Comparison of ENCODE assay signal across 27 cellular contexts in the genomic region with DNA sequence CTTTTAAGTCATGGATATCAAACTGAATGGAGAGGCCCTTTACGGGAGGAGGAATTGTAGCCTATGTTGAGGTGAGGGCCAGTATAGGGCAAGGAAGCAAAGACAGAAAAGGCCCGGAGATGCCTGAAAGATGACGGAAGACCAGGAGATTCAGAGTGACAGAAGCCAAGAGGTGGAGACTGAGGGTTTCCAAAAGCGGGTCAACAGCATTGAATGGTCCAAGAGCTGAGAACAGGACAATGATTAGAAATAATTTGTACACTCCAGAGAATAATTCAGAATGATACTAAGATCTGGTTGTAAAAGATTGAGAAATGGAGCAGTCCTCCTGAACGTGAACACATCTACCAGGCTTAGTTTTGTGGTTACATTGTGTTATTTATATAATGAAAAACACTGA.
"Had no signal": no experiment of that assay in that cellular context is flagged by ENCODE, and none has a peak within 500 bp of the region (broad histone marks: within the 10 kb centered on the region; RNA-seq: fewer than 3 reads in every experiment).

No MANE protein-coding gene starts in this region.

- H3K27me3 Mint-ChIP-seq: stimulated activated memory B cell treated with anti-CD40 and anti-IgM and Interleukin-4, amounts not matched to agents 10 μg/mL and 1 μg/mL and 100 μg/mL, for 72 hours; stimulated activated naive CD8-positive, alpha-beta T cell treated with anti-CD3 and anti-CD28 coated beads, Interleukin-15, amount 100 ng/mL, for 72 hours; type B pancreatic cell had no signal

- DNase-seq: stimulated activated CD4-positive, alpha-beta T cell treated with anti-CD3 and anti-CD28 coated beads, Interleukin-2, amount 100 ng/mL, for 48 hours; stimulated activated CD4-positive, alpha-beta T cell treated with anti-CD3 and anti-CD28 coated beads, Interleukin-4, amount 100 ng/mL, for 1 hour; stimulated activated CD4-positive, alpha-beta T cell treated with anti-CD3 and anti-CD28 coated beads, Interleukin-4, amount 100 ng/mL, for 24 hours; stimulated activated CD4-positive, alpha-beta T cell treated with anti-CD3 and anti-CD28 coated beads, Interleukin-4, amount 100 ng/mL, for 4 hours; stimulated activated CD8-positive, alpha-beta memory T cell treated with anti-CD3 and anti-CD28 coated beads, Interleukin-4, amount 100 ng/mL, for 48 hours; stimulated activated naive B cell treated with anti-CD40 and anti-IgM and Interleukin-4, amounts not matched to agents 10 μg/mL and 1 μg/mL and 100 μg/mL, for 72 hours; stimulated activated naive CD4-positive, alpha-beta T cell; stimulated activated naive CD4-positive, alpha-beta T cell treated with Interleukin-2 at 50 U/mL for 16 hours; stimulated activated naive CD8-positive, alpha-beta T cell treated with anti-CD3 and anti-CD28 coated beads, Interleukin-15, amount 100 ng/mL, for 72 hours; stimulated activated naive CD8-positive, alpha-beta T cell treated with anti-CD3 and anti-CD28 coated beads, Interleukin-15, Interleukin-2, amounts not matched to agents 100 U/mL and 50 U/mL, for 24 hours; stomach; substantia nigra; testis; thyroid gland; transverse colon; upper lobe of left lung; upper lobe of right lung; uterus had no signal

- H3K9me3 Mint-ChIP-seq: stimulated activated effector memory CD8-positive, alpha-beta T cell treated with anti-CD3 and anti-CD28 coated beads, Interleukin-12 subunit alpha, Interleukin-12 subunit beta, amount 100 ng/mL, for 72 hours; type B pancreatic cell had no signal

- H3K27ac Mint-ChIP-seq: stimulated activated effector memory CD8-positive, alpha-beta T cell treated with anti-CD3 and anti-CD28 coated beads, Interleukin-12 subunit alpha, Interleukin-12 subunit beta, amount 100 ng/mL, for 72 hours; stimulated activated memory B cell treated with anti-CD40 and anti-IgM and Interleukin-4, amounts not matched to agents 10 μg/mL and 1 μg/mL and 100 μg/mL, for 72 hours; stimulated activated naive B cell treated with anti-CD40 and anti-IgM and Interleukin-4, amounts not matched to agents 10 μg/mL and 1 μg/mL and 100 μg/mL, for 72 hours; stimulated activated naive CD8-positive, alpha-beta T cell treated with anti-CD3 and anti-CD28 coated beads, Interleukin-15, amount 100 ng/mL, for 72 hours; stimulated activated naive CD8-positive, alpha-beta T cell treated with anti-CD3 and anti-CD28 coated beads, Interleukin-15, Interleukin-2, amounts not matched to agents 100 ng/mL and 50 ng/mL, for 24 hours; type B pancreatic cell had no signal

- ATAC-seq: stimulated activated effector memory CD8-positive, alpha-beta T cell treated with anti-CD3 and anti-CD28 coated beads, Interleukin-12 subunit alpha, Interleukin-12 subunit beta, amount 100 ng/mL, for 72 hours; stimulated activated memory B cell treated with anti-CD40 and anti-IgM and Interleukin-4, amounts not matched to agents 10 μg/mL and 1 μg/mL and 100 μg/mL, for 72 hours; stimulated activated naive B cell treated with anti-CD40 and anti-IgM and Interleukin-4, amounts not matched to agents 10 μg/mL and 1 μg/mL and 100 μg/mL, for 72 hours; stimulated activated naive CD8-positive, alpha-beta T cell treated with anti-CD3 and anti-CD28 coated beads, Interleukin-15, amount 100 ng/mL, for 72 hours; stimulated activated naive CD8-positive, alpha-beta T cell treated with anti-CD3 and anti-CD28 coated beads, Interleukin-15, Interleukin-2, amounts not matched to agents 100 U/mL and 50 U/mL, for 24 hours; upper lobe of right lung had no signal

- H3K36me3 Mint-ChIP-seq: stimulated activated effector memory CD8-positive, alpha-beta T cell treated with anti-CD3 and anti-CD28 coated beads, Interleukin-12 subunit alpha, Interleukin-12 subunit beta, amount 100 ng/mL, for 72 hours; type B pancreatic cell had no signal

- H3K27me3 ChIP-seq: stomach, suprapubic skin, testis, thyroid gland, tibial artery, tibial nerve, transverse colon, upper lobe of left lung, upper lobe of right lung, uterus, vagina had no signal

- H3K4me3 Mint-ChIP-seq: stimulated activated effector memory CD8-positive, alpha-beta T cell treated with anti-CD3 and anti-CD28 coated beads, Interleukin-12 subunit alpha, Interleukin-12 subunit beta, amount 100 ng/mL, for 72 hours; stimulated activated memory B cell treated with anti-CD40 and anti-IgM and Interleukin-4, amounts not matched to agents 10 μg/mL and 1 μg/mL and 100 μg/mL, for 72 hours; stimulated activated naive B cell treated with anti-CD40 and anti-IgM and Interleukin-4, amounts not matched to agents 10 μg/mL and 1 μg/mL and 100 μg/mL, for 72 hours; stimulated activated naive CD8-positive, alpha-beta T cell treated with anti-CD3 and anti-CD28 coated beads, Interleukin-15, amount 100 ng/mL, for 72 hours; stimulated activated naive CD8-positive, alpha-beta T cell treated with anti-CD3 and anti-CD28 coated beads, Interleukin-15, Interleukin-2, amounts not matched to agents 100 ng/mL and 50 ng/mL, for 24 hours; type B pancreatic cell had no signal

- H3K36me3 ChIP-seq: stomach, suprapubic skin, thoracic aorta, thyroid gland, tibial artery, tibial nerve, transverse colon, upper lobe of left lung, upper lobe of right lung, uterus, vagina had no signal

- H3K4me1 Mint-ChIP-seq: stimulated activated effector memory CD8-positive, alpha-beta T cell treated with anti-CD3 and anti-CD28 coated beads, Interleukin-12 subunit alpha, Interleukin-12 subunit beta, amount 100 ng/mL, for 72 hours; stimulated activated memory B cell treated with anti-CD40 and anti-IgM and Interleukin-4, amounts not matched to agents 10 μg/mL and 1 μg/mL and 100 μg/mL, for 72 hours; stimulated activated naive B cell treated with anti-CD40 and anti-IgM and Interleukin-4, amounts not matched to agents 10 μg/mL and 1 μg/mL and 100 μg/mL, for 72 hours had no signal

- H3K4me3 ChIP-seq: stomach, suprapubic skin, testis, thoracic aorta, thyroid gland, tibial artery, tibial nerve, transverse colon, upper lobe of left lung, upper lobe of right lung, uterus, vagina had no signal

- H3K9me3 ChIP-seq: stomach, suprapubic skin, testis, thoracic aorta, thyroid gland, tibial artery, tibial nerve, transverse colon, upper lobe of left lung, upper lobe of right lung, uterus, vagina had no signal

- H3K4me1 ChIP-seq: stomach, suprapubic skin, testis, thyroid gland, tibial artery, tibial nerve, transverse colon, upper lobe of left lung, upper lobe of right lung, uterus, vagina had no signal

- H3K27ac ChIP-seq: stomach, suprapubic skin, testis, thoracic aorta, thyroid gland, tibial artery, transverse colon, upper lobe of left lung, upper lobe of right lung, uterus, vagina had no signal
